33 cellular contexts compared by ENCODE assay signal in genomic region chr1:39839651-39840050, GRCh38. TPM values are rescaled to one million over a fixed set of nuclear protein-coding genes. Genes with fewer than 3 reads are reported as not detected.
"Had no signal": no experiment of that assay in that cellular context is flagged by ENCODE, and none has a peak within 500 bp of the region (broad histone marks: within the 10 kb centered on the region; RNA-seq: fewer than 3 reads in every experiment).

No MANE protein-coding gene starts in this region.

- H3K27me3 Mint-ChIP-seq: activated CD4-positive, alpha-beta T cell treated with anti-CD3 and anti-CD28 coated beads, Interleukin-2, amount 10 ng/mL, durations not matched to agents 24 days and 14 days; activated CD8-positive, alpha-beta T cell treated with anti-CD3 and anti-CD28 coated beads for 36 hours; activated naive CD4-positive, alpha-beta T cell treated with anti-CD3 and anti-CD28 coated beads, Interleukin-2, amount 50 U/mL, for 24 hours; activated naive CD8-positive, alpha-beta T cell treated with anti-CD3 and anti-CD28 coated beads, Interleukin-2, amount 10 ng/mL, durations not matched to agents 7 days and 5 days; activated T-helper 17 cell treated with anti-CD3 and anti-CD28 coated beads, Interleukin-2, amount 50 U/mL, for 72 hours; T-cell had no signal

- ATAC-seq: activated CD8-positive, alpha-beta T cell treated with anti-CD3 and anti-CD28 coated beads for 36 hours; activated T-cell treated with anti-CD3 and anti-CD28 coated beads, Interleukin-2, amount 50 U/mL, for 72 hours; activated T-helper 17 cell treated with anti-CD3 and anti-CD28 coated beads, Interleukin-2, amount 50 U/mL, for 72 hours; PC-3; T-cell had no signal

- H3K27ac ChIP-seq: ascending aorta, Peyer's patch, SJSA1 had no signal

- H3K4me3 ChIP-seq: ascending aorta, MG63, Peyer's patch, SJSA1 had no signal

- DNase-seq: activated CD4-positive, alpha-beta T cell treated with anti-CD3 and anti-CD28 coated beads, Interleukin-2, amount 10 ng/mL, durations not matched to agents 24 days and 14 days; activated CD4-positive, alpha-beta T cell treated with anti-CD3 and anti-CD28 coated beads, Interleukin-2, amount 50 U/mL, for 4 hours; activated CD8-positive, alpha-beta T cell treated with anti-CD3 and anti-CD28 coated beads for 36 hours; activated effector memory CD4-positive, alpha-beta T cell treated with anti-CD3 and anti-CD28 coated beads, Interleukin-2, amount 50 U/mL, for 16 hours; activated naive CD4-positive, alpha-beta T cell; activated naive CD8-positive, alpha-beta T cell treated with anti-CD3 and anti-CD28 coated beads, Interleukin-2, amount 10 ng/mL, durations not matched to agents 7 days and 5 days; activated T-cell treated with anti-CD3 and anti-CD28 coated beads, Interleukin-2, amount 50 U/mL, for 1 hour; activated T-cell treated with anti-CD3 and anti-CD28 coated beads, Interleukin-2, amount 50 U/mL, for 72 hours; amygdala; Kasumi-1; KG1; MG63; NCI-H1048; NCI-H1105 treated with DMSO at 0.1 percent for 48 hours; NCI-H1436; NCI-H1694; NCI-H1930; NCI-H510A; NCI-H526; NCI-H748 treated with DMSO at 0.1 percent for 48 hours; NK-92 treated with Interleukin-12 subunit alpha and Interleukin-12 subunit beta, amount 100 ng/mL, for 24 hours; PC-3; Peyer's patch; RPMI8226; SHP77 treated with DMSO at 0.1 percent for 48 hours; SK-N-SH; T-cell; T-helper 2 cell; T-helper 9 cell had no signal

- H3K9me3 ChIP-seq: ascending aorta, MG63, Peyer's patch, SJSA1, SK-N-SH had no signal

- H3K4me2 ChIP-seq: SK-N-SH had no signal

- H3K27me3 ChIP-seq: ascending aorta, MG63, Peyer's patch, SJSA1 had no signal

- H3K9ac ChIP-seq: SK-N-SH had no signal

- H3K9me3 Mint-ChIP-seq: activated CD4-positive, alpha-beta T cell treated with anti-CD3 and anti-CD28 coated beads, Interleukin-2, amount 10 ng/mL, durations not matched to agents 24 days and 14 days; activated CD8-positive, alpha-beta T cell treated with anti-CD3 and anti-CD28 coated beads for 36 hours; activated naive CD4-positive, alpha-beta T cell treated with anti-CD3 and anti-CD28 coated beads, Interleukin-2, amount 50 U/mL, for 24 hours; activated naive CD8-positive, alpha-beta T cell treated with anti-CD3 and anti-CD28 coated beads, Interleukin-2, amount 10 ng/mL, durations not matched to agents 7 days and 5 days; activated T-cell treated with anti-CD3 and anti-CD28 coated beads, Interleukin-2, amount 50 U/mL, for 72 hours; activated T-helper 17 cell treated with anti-CD3 and anti-CD28 coated beads, Interleukin-2, amount 50 U/mL, for 72 hours; T-cell had no signal

- H3K4me3 Mint-ChIP-seq: activated CD4-positive, alpha-beta T cell treated with anti-CD3 and anti-CD28 coated beads, Interleukin-2, amount 10 ng/mL, durations not matched to agents 24 days and 14 days; activated CD8-positive, alpha-beta T cell treated with anti-CD3 and anti-CD28 coated beads for 36 hours; activated naive CD4-positive, alpha-beta T cell treated with anti-CD3 and anti-CD28 coated beads, Interleukin-2, amount 50 U/mL, for 24 hours; activated naive CD8-positive, alpha-beta T cell treated with anti-CD3 and anti-CD28 coated beads, Interleukin-2, amount 10 ng/mL, durations not matched to agents 7 days and 5 days; activated T-cell treated with anti-CD3 and anti-CD28 coated beads, Interleukin-2, amount 50 U/mL, for 72 hours; activated T-helper 17 cell treated with anti-CD3 and anti-CD28 coated beads, Interleukin-2, amount 50 U/mL, for 72 hours; T-cell had no signal

- H3K4me1 ChIP-seq: ascending aorta, Peyer's patch, SJSA1 had no signal

- H3K27ac Mint-ChIP-seq: activated CD4-positive, alpha-beta T cell treated with anti-CD3 and anti-CD28 coated beads, Interleukin-2, amount 10 ng/mL, durations not matched to agents 24 days and 14 days; activated CD8-positive, alpha-beta T cell treated with anti-CD3 and anti-CD28 coated beads for 36 hours; activated naive CD8-positive, alpha-beta T cell treated with anti-CD3 and anti-CD28 coated beads, Interleukin-2, amount 10 ng/mL, durations not matched to agents 7 days and 5 days; activated T-cell treated with anti-CD3 and anti-CD28 coated beads, Interleukin-2, amount 50 U/mL, for 72 hours; activated T-helper 17 cell treated with anti-CD3 and anti-CD28 coated beads, Interleukin-2, amount 50 U/mL, for 72 hours had no signal

RNA-seq across cellular contexts. Expression of gene BMP8B, which starts 51.0 kb away (rescaled TPM):
- total RNA-seq: ascending aorta had no signal
